In genomic region chr17:27381007-27381501, GRCh38 we compare ENCODE assay signal across 7 cellular contexts.
DNase-seq lines count a peak whose midpoint lies in the region; ATAC-seq, FAIRE-seq and TF ChIP-seq lines count a peak whose summit lies in the region.

No MANE protein-coding gene starts in this region.

- H3K9me3 ChIP-seq in PC-3 (ENCODE audit: low read length): no peaks in the 10 kb centered on the region
- no peaks in the 10 kb centered on the region for H3K9me3 ChIP-seq in osteoblast (ENCODE audit: low read depth, low read length)
- no peaks in the 10 kb centered on the region for H3K9me3 ChIP-seq in thyroid gland

- H4K20me1 ChIP-seq in PC-3 (ENCODE audit: low read length) (no peaks in the 10 kb centered on the region), osteoblast (ENCODE audit: insufficient read depth, low read length) (no peaks in the 10 kb centered on the region)

- WGBS in thyroid gland, 2 donors: 60 to 61% methylated on average over 15 of the region's 22 CpGs

- DNase-seq in GM12891 (ENCODE audit: insufficient read length, low spot score): peak; percentile 84
- peak; percentile 91 for DNase-seq in HT-29 (ENCODE audit: low spot score)
- DNase-seq in PC-3: peak; percentile 43
- peak; percentile 91 to 92 for DNase-seq in activated T-cell treated with anti-CD3 and anti-CD28 coated beads, Interleukin-2, amount 50 U/mL, for 48 hours
- peak; percentile 16 for DNase-seq in fibroblast of the aortic adventitia (ENCODE audit: low read depth)
- peak; percentile 66 for DNase-seq in osteoblast (ENCODE audit: insufficient read length, low spot score, missing footprints)
- peak; percentile 50 to 60 for DNase-seq in thyroid gland

- FAIRE-seq in GM12891 (lab: Jason Lieb, UNC): peak; percentile 77

- H2AFZ ChIP-seq in PC-3 (ENCODE audit: low read length): no peak overlapping the region
- no peak overlapping the region for H2AFZ ChIP-seq in osteoblast (ENCODE audit: low read length)

- H3K79me2 ChIP-seq in PC-3 (ENCODE audit: low read length): no peaks in the 10 kb centered on the region
- H3K79me2 ChIP-seq in osteoblast (ENCODE audit: insufficient read depth, low read length): no peaks in the 10 kb centered on the region

- TF ChIP-seq POLR2A in GM12891 (IDR thresholded peaks at IDR 0.05; ENCODE audit: low read depth, low read length): no peak
- no peak for TF ChIP-seq POLR2A in thyroid gland (IDR thresholded peaks at IDR 0.05)

- TF ChIP-seq CTCF in PC-3 (conservative IDR thresholded peaks at IDR 0.05; ENCODE audit: low read depth, low read length) (peak; percentile 72), fibroblast of the aortic adventitia (IDR thresholded peaks at IDR 0.05; ENCODE audit: insufficient read depth, low read length) (peak; percentile 58), osteoblast (IDR thresholded peaks at IDR 0.05; ENCODE audit: extremely low read depth, low read depth, low read length) (peak; percentile 79), thyroid gland (IDR thresholded peaks at IDR 0.05) (peak; percentile 47 to 67 (median 61))

- H3K36me3 ChIP-seq in PC-3 (ENCODE audit: low read depth, low read length) (no peaks in the 10 kb centered on the region; the same call in 1 of the 2 replicates), osteoblast (ENCODE audit: insufficient read depth, low read length) (no peaks in the 10 kb centered on the region), thyroid gland (no peaks in the 10 kb centered on the region)

- H3K27me3 ChIP-seq in PC-3 (ENCODE audit: low read length) (no peaks in the 10 kb centered on the region), osteoblast (ENCODE audit: insufficient read depth, low read length) (no peaks in the 10 kb centered on the region), thyroid gland (no peaks in the 10 kb centered on the region)

- no TSS peak for BruUV-seq in PC-3 (replicated peaks; lab: Mats Ljungman, UMichigan)

- intact Hi-C loops in PC-3 (cut with micrococcal nuclease) (no loop called here), thyroid gland (cut with DNase I) (no loop called here)

- no peaks in the 10 kb centered on the region for H3K9me2 ChIP-seq in PC-3 (replicated peaks; ENCODE audit: low read length)

- no peak overlapping the region for H3K9ac ChIP-seq in PC-3 (ENCODE audit: low read length)

- H3K4me2 ChIP-seq in PC-3 (ENCODE audit: low read length) (no peak overlapping the region), osteoblast (ENCODE audit: insufficient read depth, low read length) (peak overlapping the region; percentile 80)

- POLR2A ChIA-PET in PC-3 (lab: Charles Lee; ENCODE audit: unreplicated experiment): no interaction called here

- H3F3A ChIP-seq in PC-3 (ENCODE audit: low read length, unreplicated experiment): no peaks in the 10 kb centered on the region

- no peak for ATAC-seq in PC-3

- H3K27ac ChIP-seq in PC-3 (ENCODE audit: low read length) (no peak overlapping the region), osteoblast (ENCODE audit: low read depth, low read length) (no peak overlapping the region), thyroid gland (no peak overlapping the region)

- CTCF ChIA-PET in PC-3 (lab: Charles Lee): no interaction called here

- H3K4me1 ChIP-seq in PC-3 (ENCODE audit: insufficient read depth, low read length) (peaks cover 43% of the 10 kb centered on the region), osteoblast (ENCODE audit: insufficient read depth, low read length) (peaks cover 32% of the 10 kb centered on the region), thyroid gland (peaks cover 28 to 40% of the 10 kb centered on the region in 2 donors)

- H3K4me3 ChIP-seq in PC-3 (ENCODE audit: low read length) (no peak overlapping the region), fibroblast of the aortic adventitia (ENCODE audit: low read depth, low read length) (no peak overlapping the region), osteoblast (ENCODE audit: insufficient read depth, low read length) (no peak overlapping the region), thyroid gland (replicated peaks in 1 of 3) (no peak overlapping the region)

TF ChIP-seq in GM12891, 5 proteins besides CTCF, POLR2A, EP300 and RAD21:
- TF ChIP-seq TAF1 (IDR thresholded peaks at IDR 0.05; ENCODE audit: low read depth, low read length) (no peak), PAX5 (IDR thresholded peaks at IDR 0.05; ENCODE audit: insufficient read depth, low read length, severe bottlenecking) (peak; percentile 35), POU2F2 (IDR thresholded peaks at IDR 0.05; ENCODE audit: low read depth, low read length) (peak; percentile 55)

Comparison
In these comparisons a context has a peak if more than half of its experiments do, and no peak if none do; other contexts are left out.
1. DNase-seq: peak in every context shown above with its lines; median percentile 92 in activated T-cell treated with anti-CD3 and anti-CD28 coated beads, Interleukin-2, amount 50 U/mL, for 48 hours; 91 in HT-29; 84 in GM12891; 66 in osteoblast; 55 in thyroid gland; 43 in PC-3; 16 in fibroblast of the aortic adventitia.